In the genomic region with DNA sequence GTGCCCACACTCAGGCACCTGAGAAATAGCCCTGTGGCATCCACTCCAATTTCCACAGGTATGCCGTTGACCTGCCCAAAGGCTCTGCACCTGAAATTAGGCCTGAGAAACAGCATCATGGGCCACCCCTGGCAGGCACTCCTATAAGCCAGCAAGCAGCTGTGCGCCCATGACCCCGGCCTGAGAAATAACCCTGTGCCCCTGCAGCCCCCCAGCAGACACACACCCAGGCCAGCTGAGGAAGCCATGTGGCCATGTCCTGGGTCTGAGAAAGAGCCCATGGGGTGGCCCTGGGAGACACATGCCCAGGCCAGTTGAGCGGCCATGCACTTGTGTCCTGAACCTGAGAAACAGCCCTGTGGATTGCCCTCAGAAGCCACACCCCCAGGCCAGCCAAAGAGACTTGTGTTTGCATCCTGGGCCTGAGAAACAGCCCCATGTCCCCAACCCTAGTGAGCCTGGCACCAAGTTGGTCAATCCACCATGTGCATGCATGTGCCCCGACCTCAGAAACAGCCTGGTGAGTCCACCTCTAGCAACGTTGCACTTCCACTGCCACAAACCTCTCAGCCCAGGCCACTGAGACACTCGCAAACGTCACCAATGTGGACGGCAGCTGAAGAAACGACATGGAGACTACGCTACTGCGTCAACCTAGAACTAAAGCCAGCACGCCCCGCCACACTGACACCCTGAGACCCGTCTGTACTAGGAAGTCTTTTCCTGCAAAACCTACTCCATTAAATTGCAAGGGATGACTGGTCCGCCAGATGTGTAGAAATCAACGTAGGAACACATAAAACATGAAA, we compare ENCODE assay signal across 18 cellular contexts.
"Had no signal": no experiment of that assay in that cellular context is flagged by ENCODE, and none has a peak within 500 bp of the region (broad histone marks: within the 10 kb centered on the region; RNA-seq: fewer than 3 reads in every experiment).

No MANE protein-coding gene starts in this region.

- H3K4me3 ChIP-seq: pancreas, SJSA1, transverse colon had no signal

- H3K36me3 ChIP-seq: neutrophil, pancreas, SJSA1, transverse colon had no signal

- H3K27ac ChIP-seq: neutrophil, pancreas, SJSA1, transverse colon had no signal

- ATAC-seq: activated T-cell treated with anti-CD3 and anti-CD28 coated beads, Interleukin-2, amount 50 U/mL, for 4 hours; left ventricle myocardium superior; pancreas; stimulated activated effector memory CD8-positive, alpha-beta T cell treated with anti-CD3 and anti-CD28 coated beads, Interleukin-12 subunit alpha, Interleukin-12 subunit beta, amount 100 ng/mL, for 72 hours; stimulated activated naive CD8-positive, alpha-beta T cell treated with anti-CD3 and anti-CD28 coated beads, Interleukin-15, amount 100 ng/mL, for 72 hours; WTC11 had no signal

- DNase-seq: activated naive CD4-positive, alpha-beta T cell treated with Interleukin-2 at 50 U/mL for 16 hours; activated naive CD8-positive, alpha-beta T cell treated with anti-CD3 and anti-CD28 coated beads for 36 hours; activated T-cell treated with anti-CD3 and anti-CD28 coated beads, Interleukin-2, amount 50 U/mL, for 4 hours; erythroblast; foreskin fibroblast; immature natural killer cell; kidney glomerular epithelial cell; left ventricle myocardium superior; pancreas; right cardiac atrium; stimulated activated CD4-positive, alpha-beta T cell treated with anti-CD3 and anti-CD28 coated beads, Interleukin-1b, Interleukin-23, amount 100 ng/mL, for 48 hours; stimulated activated naive CD8-positive, alpha-beta T cell treated with anti-CD3 and anti-CD28 coated beads, Interleukin-15, amount 100 ng/mL, for 72 hours; T-helper 1 cell; transverse colon had no signal

- H3K9me3 ChIP-seq: neutrophil, pancreas, SJSA1 had no signal

- H3K27me3 ChIP-seq: pancreas, SJSA1, transverse colon had no signal

- H3K4me1 ChIP-seq: pancreas, SJSA1, transverse colon had no signal
